30 cellular contexts compared by ENCODE assay signal in the genomic region with DNA sequence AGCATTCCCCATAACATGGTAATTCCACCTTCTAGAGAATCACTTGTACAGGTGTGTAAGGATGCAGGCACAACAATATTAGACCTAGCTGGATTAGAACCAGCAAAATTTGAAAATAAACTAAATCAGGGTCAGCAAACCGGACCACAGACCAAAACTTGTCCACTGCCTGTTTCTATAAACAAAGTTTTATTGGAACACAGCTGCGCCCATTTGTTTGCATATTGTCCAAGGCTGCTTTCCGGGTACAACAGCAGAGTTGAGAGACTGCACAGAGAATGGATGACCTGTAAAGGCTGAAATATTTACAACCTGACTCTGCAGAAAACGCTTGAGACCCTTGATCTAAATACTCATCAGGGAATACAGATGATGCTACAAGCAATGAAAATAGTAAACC.
"Had no signal": no experiment of that assay in that cellular context is flagged by ENCODE, and none has a peak within 500 bp of the region (broad histone marks: within the 10 kb centered on the region; RNA-seq: fewer than 3 reads in every experiment).

No MANE protein-coding gene starts in this region.

- H3K27me3 Mint-ChIP-seq: progenitor cell of endocrine pancreas, type B pancreatic cell had no signal

- H3K9ac ChIP-seq: neural progenitor cell, parathyroid adenoma had no signal

- H3K4me1 ChIP-seq: parathyroid adenoma, psoas muscle, testis, upper lobe of right lung, uterus had no signal

- ATAC-seq: natural killer cell; psoas muscle; right cardiac atrium; sciatic nerve; stimulated activated memory B cell treated with anti-CD40 and anti-IgM and Interleukin-4, amounts not matched to agents 10 μg/mL and 1 μg/mL and 100 μg/mL, for 72 hours; stimulated activated naive CD8-positive, alpha-beta T cell treated with anti-CD3 and anti-CD28 coated beads, Interleukin-15, amount 100 ng/mL, for 72 hours; stimulated activated naive CD8-positive, alpha-beta T cell treated with anti-CD3 and anti-CD28 coated beads, Interleukin-15, Interleukin-2, amounts not matched to agents 100 U/mL and 50 U/mL, for 24 hours; upper lobe of right lung had no signal

- H3K79me2 ChIP-seq: parathyroid adenoma had no signal

- H3K27ac Mint-ChIP-seq: natural killer cell; nephron; neural progenitor cell; progenitor cell of endocrine pancreas; stimulated activated memory B cell treated with anti-CD40 and anti-IgM and Interleukin-4, amounts not matched to agents 10 μg/mL and 1 μg/mL and 100 μg/mL, for 72 hours; stimulated activated naive CD8-positive, alpha-beta T cell treated with anti-CD3 and anti-CD28 coated beads, Interleukin-15, amount 100 ng/mL, for 72 hours; type B pancreatic cell had no signal

- H3K4me2 ChIP-seq: neural progenitor cell, smooth muscle cell had no signal

- H3K36me3 ChIP-seq: neural progenitor cell, ovary, spleen, suprapubic skin, tibial artery, transverse colon, upper lobe of right lung, uterus had no signal

- H3K4me1 Mint-ChIP-seq: stimulated activated memory B cell treated with anti-CD40 and anti-IgM and Interleukin-4, amounts not matched to agents 10 μg/mL and 1 μg/mL and 100 μg/mL, for 72 hours had no signal

- H3K4me3 Mint-ChIP-seq: natural killer cell; nephron; neural progenitor cell; stimulated activated memory B cell treated with anti-CD40 and anti-IgM and Interleukin-4, amounts not matched to agents 10 μg/mL and 1 μg/mL and 100 μg/mL, for 72 hours; stimulated activated naive CD8-positive, alpha-beta T cell treated with anti-CD3 and anti-CD28 coated beads, Interleukin-15, amount 100 ng/mL, for 72 hours; type B pancreatic cell had no signal

- H3K27me3 ChIP-seq: neural progenitor cell, ovary, suprapubic skin, testis, tibial artery, transverse colon, upper lobe of right lung, uterus had no signal

- H2AFZ ChIP-seq: neural progenitor cell, parathyroid adenoma had no signal

- H3K27ac ChIP-seq: neural progenitor cell, ovary, parathyroid adenoma, psoas muscle, skin epidermis, spleen, suprapubic skin, testis, tibial artery, transverse colon, upper lobe of right lung, uterus had no signal

- H3K9me3 Mint-ChIP-seq: natural killer cell; nephron; stimulated activated memory B cell treated with anti-CD40 and anti-IgM and Interleukin-4, amounts not matched to agents 10 μg/mL and 1 μg/mL and 100 μg/mL, for 72 hours; stimulated activated naive CD8-positive, alpha-beta T cell treated with anti-CD3 and anti-CD28 coated beads, Interleukin-15, amount 100 ng/mL, for 72 hours; type B pancreatic cell had no signal

- H3K9me3 ChIP-seq: ovary, psoas muscle, spleen, suprapubic skin, testis, tibial artery, transverse colon, upper lobe of right lung, uterus had no signal

- H3K4me3 ChIP-seq: neural progenitor cell, ovary, psoas muscle, skin epidermis, smooth muscle cell, spleen, suprapubic skin, testis, tibial artery, transverse colon, upper lobe of right lung, uterus had no signal

- H3K36me3 Mint-ChIP-seq: natural killer cell; neural progenitor cell; stimulated activated memory B cell treated with anti-CD40 and anti-IgM and Interleukin-4, amounts not matched to agents 10 μg/mL and 1 μg/mL and 100 μg/mL, for 72 hours; type B pancreatic cell had no signal

- DNase-seq: natural killer cell; occipital lobe; ovary; psoas muscle; right cardiac atrium; spleen; stimulated activated CD4-positive, alpha-beta T cell treated with anti-CD3 and anti-CD28 coated beads, Interleukin-12 subunit alpha, Interleukin-12 subunit beta, amount 100 ng/mL, for 4 hours; stimulated activated CD4-positive, alpha-beta T cell treated with anti-CD3 and anti-CD28 coated beads, Interleukin-1b, Interleukin-23, amount 100 ng/mL, for 48 hours; stimulated activated CD4-positive, alpha-beta T cell treated with anti-CD3 and anti-CD28 coated beads, Interleukin-4, amount 100 ng/mL, for 1 hour; stimulated activated CD4-positive, alpha-beta T cell treated with anti-CD3 and anti-CD28 coated beads, Interleukin-4, amount 100 ng/mL, for 4 hours; stimulated activated CD8-positive, alpha-beta memory T cell treated with anti-CD3 and anti-CD28 coated beads, Interleukin-4, amount 100 ng/mL, for 48 hours; stimulated activated naive CD4-positive, alpha-beta T cell; stimulated activated naive CD8-positive, alpha-beta T cell treated with anti-CD3 and anti-CD28 coated beads, Interleukin-15, amount 100 ng/mL, for 72 hours; stimulated activated naive CD8-positive, alpha-beta T cell treated with anti-CD3 and anti-CD28 coated beads, Interleukin-15, Interleukin-2, amounts not matched to agents 100 U/mL and 50 U/mL, for 24 hours; substantia nigra; testis; tibial artery; transverse colon; upper lobe of right lung; uterus had no signal
